In genomic region chr15:45200799-45201556, GRCh38 we compare ENCODE assay signal across 8 cellular contexts. TPM values are rescaled to one million over a fixed set of nuclear protein-coding genes. Genes with fewer than 3 reads are reported as not detected.
A peak's percentile ranks its signal among the peaks of the same experiment; 100 is the strongest.
DNase-seq lines count a peak whose midpoint lies in the region; ATAC-seq and TF ChIP-seq lines count a peak whose summit lies in the region.

No MANE protein-coding gene starts in this region.

- H3K4me1 ChIP-seq in ectodermal cell (ENCODE audit: control insufficient read depth, insufficient read depth, low read length) (no peaks in the 10 kb centered on the region), lung (ENCODE audit: control insufficient read depth in 2 of 2, insufficient read depth in 2 of 2, low read length in 2 of 2) (no peaks in the 10 kb centered on the region)

- peak overlapping the region; percentile 98 for H3K4me3 ChIP-seq in ectodermal cell (ENCODE audit: insufficient read depth, low read depth, low read length)
- H3K4me3 ChIP-seq in lung: peak overlapping the region; percentile 47

- DNase-seq in G401 (ENCODE audit: low spot score) (peak; percentile 87), NCI-H748 treated with DMSO at 0.1 percent for 48 hours (lab: John Stamatoyannopoulos, UW) (peak; percentile 61), lung (ENCODE audit: low spot score) (peak; percentile 82), GM20000 (ENCODE audit: low spot score) (no peak)
- peak; percentile 89 to 92 for DNase-seq in activated CD4-positive, alpha-beta T cell treated with anti-CD3 and anti-CD28 coated beads, Interleukin-2, amount 50 U/mL, for 48 hours
- DNase-seq in stimulated activated CD4-positive, alpha-beta T cell treated with anti-CD3 and anti-CD28 coated beads, TNF-alpha, amount 100 ng/mL, for 1 hour (ENCODE audit: low read depth in 3 of 3, low spot score in 1 of 3): peak; percentile 33 to 75 (median 44)

- WGBS in ectodermal cell, 2 experiments: 3% methylated on average over 33 of the region's 34 CpGs
- 3 to 4% methylated on average over 34 of the region's 34 CpGs for WGBS in lung, 2 donors

- H3K27me3 ChIP-seq in ectodermal cell (ENCODE audit: control insufficient read depth, insufficient read depth, low read length, poor library complexity, severe bottlenecking) (no peaks in the 10 kb centered on the region), lung (ENCODE audit: control insufficient read depth, insufficient read depth) (no peaks in the 10 kb centered on the region)

- in situ Hi-C loops in G401 (cut with HindIII; ENCODE audit: low sequenced_read_pairs): loop anchor here (10.0 kb wide), 1 partner anchor 194 kb away; no protein-coding TSS in a partner anchor

- TF ChIP-seq CTCF in lung (IDR thresholded peaks at IDR 0.05; ENCODE audit: control extremely low read depth, extremely low read depth) (no peak), GM20000 (IDR thresholded peaks at IDR 0.05; ENCODE audit: extremely low read depth, missing control alignments) (no peak)

- H3K9me3 ChIP-seq in ectodermal cell (ENCODE audit: control insufficient read depth, low read length): no peaks in the 10 kb centered on the region
- no peaks in the 10 kb centered on the region for H3K9me3 ChIP-seq in lung (ENCODE audit: control insufficient read depth in 2 of 2, insufficient read depth in 1 of 2, low read length in 1 of 2)

- H3K36me3 ChIP-seq in ectodermal cell (ENCODE audit: control insufficient read depth, insufficient read depth, low read length) (no peaks in the 10 kb centered on the region), lung (ENCODE audit: control insufficient read depth in 2 of 2, insufficient read depth in 2 of 2, low read length in 2 of 2) (no peaks in the 10 kb centered on the region)

- ATAC-seq in HG03159 (IDR thresholded peaks at IDR 0.05; ENCODE audit: unreplicated experiment) (peak; percentile 7), lung (ENCODE audit: insufficient read depth, low FRiP score) (peak; percentile 24)

- H3K27ac ChIP-seq in ectodermal cell (ENCODE audit: insufficient read depth, low read depth, low read length, poor library complexity, severe bottlenecking) (peak overlapping the region; percentile 95), lung (ENCODE audit: low read depth in 1 of 2, low read length in 1 of 2) (peak overlapping the region; percentile 99 to 100)

RNA-seq across cellular contexts. Expression of gene SHF, which starts 13.2 kb away (rescaled TPM):
- total RNA-seq in G401 (2014; rRNA removed; shearing (Covaris generic)): 7.8 and 10.7 TPM in 2 replicates
- 62.2 TPM for polyA plus RNA-seq in ectodermal cell (2013, experiment 1 of 4)
- polyA plus RNA-seq in ectodermal cell (2013, experiment 2 of 4): 66.8 TPM
- 52.4 TPM for polyA plus RNA-seq in ectodermal cell (2013, experiment 3 of 4)
- 62.2 TPM for polyA plus RNA-seq in ectodermal cell (2013, experiment 4 of 4)
- total RNA-seq in lung: 10 to 100 TPM in 1 of 2 donors, 1 to 10 TPM in 1; 4.6 to 15.9 TPM
- polyA plus RNA-seq in lung: 1 to 10 TPM; 1.9 to 3.4 TPM

RNA-seq across cellular contexts. Expression of gene SLC28A2, which starts 51.1 kb away (rescaled TPM):
- not detected in 2 replicates for total RNA-seq in G401 (2014; rRNA removed; shearing (Covaris generic))
- polyA plus RNA-seq in ectodermal cell (2013, experiment 1 of 4): not detected
- 0.09 TPM for polyA plus RNA-seq in ectodermal cell (2013, experiment 2 of 4)
- polyA plus RNA-seq in ectodermal cell (2013, experiment 3 of 4): not detected
- polyA plus RNA-seq in ectodermal cell (2013, experiment 4 of 4): not detected
- total RNA-seq in lung: 1 to 10 TPM in 1 of 2 donors, under 1 TPM in 1; 0.28 to 1.5 TPM
- polyA plus RNA-seq in lung: under 1 TPM; 0.10 to 0.23 TPM
